25 cellular contexts compared by ENCODE assay signal in genomic region chr2:219488149-219488843, GRCh38. TPM values are rescaled to one million over a fixed set of nuclear protein-coding genes. Genes with fewer than 3 reads are reported as not detected.
"Had no signal": no experiment of that assay in that cellular context is flagged by ENCODE, and none has a peak within 500 bp of the region (broad histone marks: within the 10 kb centered on the region; RNA-seq: fewer than 3 reads in every experiment).

No MANE protein-coding gene starts in this region.

- H3K4me1 ChIP-seq: right lobe of liver, uterus had no signal

- H3K4me2 ChIP-seq: hepatocyte, neural progenitor cell had no signal

- DNase-seq: heart right ventricle; islet precursor cell; left ventricle myocardium inferior; mesendoderm; naive B cell; natural killer cell; nephron progenitor cell; ovary; right lobe of liver; spleen; stimulated activated CD4-positive, alpha-beta T cell treated with anti-CD3 and anti-CD28 coated beads, Interleukin-1b, Interleukin-23, amount 100 ng/mL, for 48 hours; stimulated activated CD4-positive, alpha-beta T cell treated with anti-CD3 and anti-CD28 coated beads, Interleukin-2, amount 100 ng/mL, for 48 hours; stimulated activated naive CD4-positive, alpha-beta T cell; uterus had no signal

- H3K27ac ChIP-seq: hepatocyte, neural progenitor cell, ovary, right lobe of liver, skin epidermis, spleen, tibial nerve, uterus had no signal

- H3K79me2 ChIP-seq: hepatocyte had no signal

- H3K36me3 ChIP-seq: neural progenitor cell, ovary, right lobe of liver, spleen, tibial nerve, uterus had no signal

- H2AFZ ChIP-seq: hepatocyte, neural progenitor cell had no signal

- H3K9ac ChIP-seq: neural progenitor cell had no signal

- H3K27me3 ChIP-seq: ovary, right atrium auricular region, uterus had no signal

- ATAC-seq: heart right ventricle; natural killer cell; right lobe of liver; stimulated activated effector memory CD8-positive, alpha-beta T cell treated with anti-CD3 and anti-CD28 coated beads, Interleukin-12 subunit alpha, Interleukin-12 subunit beta, amount 100 ng/mL, for 72 hours had no signal

- H3K9me3 ChIP-seq: heart right ventricle, left ventricle myocardium inferior, ovary, right atrium auricular region, right lobe of liver, spleen, tibial nerve, uterus had no signal

- H3K4me3 ChIP-seq: heart right ventricle, hepatocyte, left ventricle myocardium inferior, lung, neural progenitor cell, ovary, right atrium auricular region, right lobe of liver, skin epidermis, spleen, tibial nerve, uterus had no signal

RNA-seq across cellular contexts. Expression of gene ASIC4, which starts 26.0 kb away (rescaled TPM):
- total RNA-seq: hepatocyte, kidney epithelial cell, left ventricle myocardium inferior, mononuclear cell, pulmonary artery endothelial cell, renal cortical epithelial cell, right atrium auricular region, right lobe of liver had no signal
- polyA plus RNA-seq: heart right ventricle, hepatocyte had no signal

RNA-seq across cellular contexts. Expression of gene TMEM198, which starts 55.5 kb away (rescaled TPM):
- total RNA-seq: mononuclear cell, pulmonary artery endothelial cell had no signal
